Comparison of ENCODE assay signal across 16 cellular contexts in genomic region chr15:66833803-66834202, GRCh38.
DNase-seq lines count a peak whose midpoint lies in the region; FAIRE-seq and TF ChIP-seq lines count a peak whose summit lies in the region.
"Had no signal": no experiment of that assay in that cellular context is flagged by ENCODE, and none has a peak within 500 bp of the region (broad histone marks: within the 10 kb centered on the region; RNA-seq: fewer than 3 reads in every experiment).

No MANE protein-coding gene starts in this region.

- no peak overlapping the region for H3K4me3 ChIP-seq in PC-9
- H3K4me3 ChIP-seq in spleen, result no peak overlapping the region
- H3K4me3 ChIP-seq: GM23338, SK-N-MC had no signal

- peaks cover 0 to 2% of the 10 kb centered on the region in 2 donors for H3K36me3 Mint-ChIP-seq in CD14-positive monocyte
- no peaks in the 10 kb centered on the region for H3K36me3 Mint-ChIP-seq in activated T-cell treated with anti-CD3 and anti-CD28 coated beads, Interleukin-2, amount 50 U/mL, for 24 hours (ENCODE audit: low read depth)
- H3K36me3 Mint-ChIP-seq: CD8-positive, alpha-beta T cell had no signal

- H4K20me1 ChIP-seq in PC-9 (ENCODE audit: insufficient read depth), result no peaks in the 10 kb centered on the region

- DNase-seq in CD14-positive monocyte (ENCODE audit: low spot score), result no peak
- peak in 1 of 2 experiments; percentile 56 for DNase-seq in PC-9
- no peak for DNase-seq in epithelial cell of prostate (ENCODE audit: low read depth, low spot score)
- DNase-seq in spleen, result peak; percentile 18
- no peak for DNase-seq in ecto neural progenitor cell (ENCODE audit: low spot score)
- DNase-seq in activated T-cell treated with anti-CD3 and anti-CD28 coated beads, Interleukin-2, amount 50 U/mL, for 24 hours, result no peak
- DNase-seq in GM12892 (ENCODE audit: insufficient read length), result no peak
- DNase-seq: CD8-positive, alpha-beta T cell; DMS79; NCI-H2029; NCI-H2171 treated with DMSO at 0.1 percent for 48 hours; NCI-H774 had no signal

- no peak overlapping the region for H3K4me2 ChIP-seq in PC-9
- H3K4me2 ChIP-seq: KMS-11 had no signal

- CTCF ChIA-PET in PC-9 (lab: Charles Lee), result interaction anchor here (0.7 kb wide), 1 partner anchor 127 kb away, joined by 4 read pairs; no protein-coding TSS in a partner anchor

- no peak overlapping the region for H2AFZ ChIP-seq in PC-9
- H2AFZ ChIP-seq: GM23338 had no signal

- H3K4me1 ChIP-seq in PC-9 (replicated peaks; ENCODE audit: insufficient read depth) (peaks cover 71% of the 10 kb centered on the region), spleen (peaks cover 0 to 44% (median 16%) of the 10 kb centered on the region in 6 donors)

- TF ChIP-seq CTCF in CD14-positive monocyte (IDR thresholded peaks at IDR 0.05) (no peak), PC-9 (conservative IDR thresholded peaks at IDR 0.05) (no peak), spleen (IDR thresholded peaks at IDR 0.05 in 8 of 11, conservative IDR thresholded peaks at IDR 0.05 in 3 of 11) (no peak)

- H3K27ac Mint-ChIP-seq in CD14-positive monocyte, result peak overlapping the region; percentile 14 to 91 (median 90)
- H3K27ac Mint-ChIP-seq in activated T-cell treated with anti-CD3 and anti-CD28 coated beads, Interleukin-2, amount 50 U/mL, for 24 hours, result no peak overlapping the region
- H3K27ac Mint-ChIP-seq: CD8-positive, alpha-beta T cell; GM23338 had no signal

- H3K27ac ChIP-seq in PC-9 (peak overlapping the region; percentile 57), epithelial cell of prostate (peak overlapping the region; percentile 24), spleen (peak overlapping the region in 2 of 8 donors; percentile 9 to 23)
- H3K27ac ChIP-seq: KMS-11 had no signal

- H3K9me3 Mint-ChIP-seq in CD14-positive monocyte, result peaks cover 0 to 12% (median 10%) of the 10 kb centered on the region in 7 donors
- no peaks in the 10 kb centered on the region for H3K9me3 Mint-ChIP-seq in activated T-cell treated with anti-CD3 and anti-CD28 coated beads, Interleukin-2, amount 50 U/mL, for 24 hours
- H3K9me3 Mint-ChIP-seq: CD8-positive, alpha-beta T cell; GM23338 had no signal

- no peaks in the 10 kb centered on the region for H3K79me2 ChIP-seq in PC-9 (ENCODE audit: low read depth)

- no peak for FAIRE-seq in GM12892 (lab: Jason Lieb, UNC)
- FAIRE-seq: HepG2 had no signal

- intact Hi-C loops in CD14-positive monocyte (cut with micrococcal nuclease) (loop anchor here in 1 of 2 donors (10.0 kb wide), 1 partner anchor 129 kb away; the partner anchor contains the start of gene SMAD6), PC-9 (cut with micrococcal nuclease; ENCODE audit: unreplicated experiment) (no loop called here), spleen (cut with DNase I; ENCODE audit: low total_unique reads) (no loop called here)

- H3K27me3 Mint-ChIP-seq in CD14-positive monocyte (ENCODE audit: low read depth in 3 of 3), result no peaks in the 10 kb centered on the region
- peaks cover 5% of the 10 kb centered on the region for H3K27me3 Mint-ChIP-seq in activated T-cell treated with anti-CD3 and anti-CD28 coated beads, Interleukin-2, amount 50 U/mL, for 24 hours

- peaks cover 54% of the 10 kb centered on the region for H3K4me1 Mint-ChIP-seq in CD14-positive monocyte
- no peaks in the 10 kb centered on the region for H3K4me1 Mint-ChIP-seq in activated T-cell treated with anti-CD3 and anti-CD28 coated beads, Interleukin-2, amount 50 U/mL, for 24 hours (ENCODE audit: low read depth)

- no peak overlapping the region for H3K4me3 Mint-ChIP-seq in CD14-positive monocyte
- H3K4me3 Mint-ChIP-seq in activated T-cell treated with anti-CD3 and anti-CD28 coated beads, Interleukin-2, amount 50 U/mL, for 24 hours, result no peak overlapping the region
- H3K4me3 Mint-ChIP-seq: CD8-positive, alpha-beta T cell; GM23338 had no signal

- H3K9me2 ChIP-seq in PC-9 (ENCODE audit: insufficient read depth), result no peaks in the 10 kb centered on the region

- H3K27me3 ChIP-seq in PC-9 (ENCODE audit: insufficient read depth, low read depth) (no peaks in the 10 kb centered on the region), spleen (replicated peaks in 1 of 7) (no peaks in the 10 kb centered on the region)

- H3K9me3 ChIP-seq in PC-9 (ENCODE audit: insufficient read depth, low read depth) (no peaks in the 10 kb centered on the region), spleen (peaks cover 0 to 8% (median 0%) of the 10 kb centered on the region in 8 donors)

- BruUV-seq in PC-9 (replicated peaks; lab: Mats Ljungman, UMichigan), result no TSS peak

- H3F3A ChIP-seq in PC-9 (ENCODE audit: insufficient read depth, low read depth), result peaks cover 32% of the 10 kb centered on the region; the same call in 1 of the 2 replicates

- TF ChIP-seq POLR2A in spleen (IDR thresholded peaks at IDR 0.05) (no peak), GM12892 (IDR thresholded peaks at IDR 0.05; ENCODE audit: low read depth, low read length) (no peak)

- POLR2A ChIA-PET in PC-9 (lab: Charles Lee; ENCODE audit: unreplicated experiment), result no interaction called here

- 82 to 95% (median 90%) methylated on average over 5 of the region's 5 CpGs for WGBS in spleen, 5 donors

- H3K36me3 ChIP-seq in PC-9 (ENCODE audit: low read depth) (no peaks in the 10 kb centered on the region), spleen (no peaks in the 10 kb centered on the region)
